19 cellular contexts compared by ENCODE assay signal in the genomic region with DNA sequence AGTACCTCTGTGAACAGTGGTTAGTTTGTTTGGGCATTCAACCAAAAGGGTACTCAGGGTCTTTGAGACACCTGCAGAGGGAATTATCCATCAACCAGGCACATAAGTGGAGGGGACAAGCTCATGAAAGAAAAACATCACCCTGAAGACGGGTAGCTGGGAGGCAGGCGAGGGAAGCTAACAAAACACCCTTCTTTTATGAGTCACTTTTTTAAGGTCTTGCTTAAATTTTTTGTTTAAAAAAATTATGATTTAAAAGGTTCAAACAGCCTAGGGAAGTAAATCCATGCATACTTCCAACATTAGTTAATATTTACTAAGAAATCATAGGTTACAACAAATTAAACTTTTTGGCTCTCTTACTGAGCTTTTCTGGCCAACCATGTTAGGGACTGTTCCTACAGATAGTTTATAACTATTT.
A peak's percentile ranks its signal among the peaks of the same experiment; 100 is the strongest.
DNase-seq lines count a peak whose midpoint lies in the region.
"Had no signal": no experiment of that assay in that cellular context is flagged by ENCODE, and none has a peak within 500 bp of the region (broad histone marks: within the 10 kb centered on the region; RNA-seq: fewer than 3 reads in every experiment).

No MANE protein-coding gene starts in this region.

- H3K4me2 ChIP-seq in GM23248 (ENCODE audit: unreplicated experiment) = no peak overlapping the region
- H3K4me2 ChIP-seq: hepatocyte, neural progenitor cell had no signal

- H3K27me3 ChIP-seq in rectal smooth muscle tissue (ENCODE audit: control insufficient read depth, insufficient read depth, low read length) (no peaks in the 10 kb centered on the region), GM23248 (replicated peaks; ENCODE audit: insufficient read depth) (no peaks in the 10 kb centered on the region)
- H3K27me3 ChIP-seq: cardiac muscle cell, hepatocyte, neural progenitor cell, right atrium auricular region had no signal

- 89 to 93% methylated on average over 2 of the region's 2 CpGs for WGBS in GM23248 (ENCODE audit: low coverage in 1 of 2, low lambda C conversion rate in 2 of 2, missing lambda C conversion rate in 2 of 2), 2 experiments

- H3K79me2 ChIP-seq in GM23248 (ENCODE audit: insufficient read depth) = no peaks in the 10 kb centered on the region
- H3K79me2 ChIP-seq: hepatocyte had no signal

- H3K27ac ChIP-seq in rectal smooth muscle tissue (ENCODE audit: low read depth, low read length) (peak overlapping the region; percentile 79), substantia nigra (ENCODE audit: low read depth, low read length, poor library complexity, severe bottlenecking) (no peak overlapping the region), GM23248 (no peak overlapping the region)
- H3K27ac ChIP-seq: cardiac muscle cell, hepatocyte, neural progenitor cell had no signal

- no peaks in the 10 kb centered on the region for H4K20me1 ChIP-seq in GM23248 (ENCODE audit: insufficient read depth)

- in situ Hi-C loops in GM23248 (cut with MboI) = no loop called here

- peak; percentile 45 for DNase-seq in EL
- DNase-seq in NCI-H345 (lab: John Stamatoyannopoulos, UW) = peak; percentile 42
- peak; percentile 46 for DNase-seq in dedifferentiated amniotic fluid mesenchymal stem cell (ENCODE audit: extremely low spot score)
- DNase-seq in substantia nigra (lab: John Stamatoyannopoulos, UW) = no peak
- no peak for DNase-seq in GM23248
- no peak for DNase-seq in DMS53 treated with DMSO at 0.1 percent for 48 hours (lab: John Stamatoyannopoulos, UW; ENCODE audit: unreplicated experiment)
- no peak for DNase-seq in GOT3 (lab: John Stamatoyannopoulos, UW)
- DNase-seq: activated CD8-positive, alpha-beta T cell treated with anti-CD3 and anti-CD28 coated beads for 36 hours; activated T-cell treated with anti-CD3 and anti-CD28 coated beads, Interleukin-2, amount 50 U/mL, for 4 hours; COR-L47; MM.1S; NK-92 treated with Interleukin-12 subunit alpha and Interleukin-12 subunit beta, amount 100 ng/mL, for 24 hours; stimulated activated CD4-positive, alpha-beta T cell treated with anti-CD3 and anti-CD28 coated beads, Interleukin-2, amount 100 ng/mL, for 24 hours; T-helper 17 cell had no signal

- H3K36me3 ChIP-seq in rectal smooth muscle tissue (ENCODE audit: control insufficient read depth, insufficient read depth, low read length) (no peaks in the 10 kb centered on the region), GM23248 (ENCODE audit: low read depth) (no peaks in the 10 kb centered on the region)
- H3K36me3 ChIP-seq: cardiac muscle cell, neural progenitor cell, right atrium auricular region had no signal

- H3K9me3 ChIP-seq in GM23248 (ENCODE audit: low read depth) = no peaks in the 10 kb centered on the region
- H3K9me3 ChIP-seq: right atrium auricular region had no signal

- H2AFZ ChIP-seq in GM23248 = no peak overlapping the region
- H2AFZ ChIP-seq: hepatocyte, neural progenitor cell had no signal

- H3K4me1 ChIP-seq in rectal smooth muscle tissue (ENCODE audit: control insufficient read depth, insufficient read depth, low read length) (peaks cover 19% of the 10 kb centered on the region), GM23248 (ENCODE audit: insufficient read depth) (peaks cover 15% of the 10 kb centered on the region; the same call in 1 of the 2 replicates)
- H3K4me1 ChIP-seq: neural progenitor cell had no signal

- no peaks in the 10 kb centered on the region for H3K9me2 ChIP-seq in GM23248 (ENCODE audit: insufficient read depth)

- H3K4me3 ChIP-seq in rectal smooth muscle tissue (ENCODE audit: low read length) (no peak overlapping the region), GM23248 (no peak overlapping the region)
- H3K4me3 ChIP-seq: cardiac muscle cell, hepatocyte, neural progenitor cell, right atrium auricular region had no signal

- peaks cover 11% of the 10 kb centered on the region for H3F3A ChIP-seq in GM23248 (ENCODE audit: insufficient read depth)

- H3K9ac ChIP-seq in rectal smooth muscle tissue (ENCODE audit: low read length) (no peak overlapping the region), GM23248 (no peak overlapping the region)
- H3K9ac ChIP-seq: neural progenitor cell had no signal

Comparison
In these comparisons a context has a peak if more than half of its experiments do, and no peak if none do; other contexts are left out.
1. DNase-seq: peak in EL (single experiment), NCI-H345 (single experiment) and dedifferentiated amniotic fluid mesenchymal stem cell (single experiment); none in substantia nigra (0 of 49), GM23248 (single experiment), DMS53 treated with DMSO at 0.1 percent for 48 hours (single experiment) and GOT3 (single experiment).